In the genomic region with DNA sequence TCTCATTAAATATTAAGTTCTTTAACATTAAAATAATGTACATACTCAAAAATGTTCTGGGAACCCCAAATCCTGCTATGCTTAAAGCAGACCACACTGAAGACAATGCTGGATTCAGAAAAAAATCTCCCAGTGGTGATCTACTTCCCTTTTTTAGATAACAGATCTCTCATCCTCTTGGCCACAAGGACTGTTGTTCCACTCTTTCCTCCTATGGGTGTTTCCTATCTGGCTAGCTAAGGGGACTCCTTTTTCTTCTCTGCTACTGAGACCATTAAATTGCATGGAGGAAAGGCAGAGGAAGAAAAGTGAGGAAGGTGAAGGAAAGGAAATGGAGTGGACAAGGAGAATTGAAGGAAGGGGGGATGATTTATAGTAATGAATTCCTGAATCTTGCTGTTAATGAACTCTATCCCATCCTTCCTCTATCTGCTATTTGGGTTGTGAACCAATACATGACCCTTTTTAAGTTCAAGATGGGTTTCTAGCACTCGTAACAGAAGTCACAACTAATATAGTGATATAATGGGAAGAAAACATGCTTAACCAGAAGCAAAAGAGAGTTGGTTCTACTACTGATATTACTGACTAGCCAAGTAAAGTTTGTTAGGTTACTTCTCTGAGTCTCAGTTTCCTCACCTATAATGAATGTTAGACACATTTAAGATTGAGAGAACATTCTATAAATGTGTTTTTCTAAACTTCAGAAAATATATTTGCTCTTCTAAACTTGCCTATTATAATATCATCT, we compare ENCODE assay signal across 13 cellular contexts. TPM values are rescaled to one million over a fixed set of nuclear protein-coding genes. Genes with fewer than 3 reads are reported as not detected.
DNase-seq lines count a peak whose midpoint lies in the region; ATAC-seq and TF ChIP-seq lines count a peak whose summit lies in the region.
"Had no signal": no experiment of that assay in that cellular context is flagged by ENCODE, and none has a peak within 500 bp of the region (broad histone marks: within the 10 kb centered on the region; RNA-seq: fewer than 3 reads in every experiment).

No MANE protein-coding gene starts in this region.

- H3K36me3 Mint-ChIP-seq in activated CD8-positive, alpha-beta T cell treated with anti-CD3 and anti-CD28 coated beads for 36 hours (ENCODE audit: low read depth) = peaks cover 11% of the 10 kb centered on the region
- H3K36me3 Mint-ChIP-seq in activated CD8-positive, alpha-beta T cell treated with anti-CD3 and anti-CD28 coated beads, Interleukin-2, amount 10 ng/mL, durations not matched to agents 7 days and 5 days (ENCODE audit: low read depth) = peaks cover 12% of the 10 kb centered on the region

- no peak overlapping the region for H3K4me3 ChIP-seq in spleen
- H3K4me3 ChIP-seq: breast epithelium, SJCRH30, suprapubic skin had no signal

- H3K4me3 Mint-ChIP-seq in activated CD8-positive, alpha-beta T cell treated with anti-CD3 and anti-CD28 coated beads for 36 hours = no peak overlapping the region
- no peak overlapping the region for H3K4me3 Mint-ChIP-seq in activated CD8-positive, alpha-beta T cell treated with anti-CD3 and anti-CD28 coated beads, Interleukin-2, amount 10 ng/mL, durations not matched to agents 7 days and 5 days

- H3K36me3 ChIP-seq in spleen = peaks cover 0 to 47% (median 2%) of the 10 kb centered on the region in 6 donors
- H3K36me3 ChIP-seq: breast epithelium had no signal

- H3K9me3 ChIP-seq in spleen = no peaks in the 10 kb centered on the region
- H3K9me3 ChIP-seq: breast epithelium, SJCRH30, suprapubic skin had no signal

- peaks cover 18% of the 10 kb centered on the region for H3K4me1 Mint-ChIP-seq in activated CD8-positive, alpha-beta T cell treated with anti-CD3 and anti-CD28 coated beads for 36 hours (ENCODE audit: low read depth)
- H3K4me1 Mint-ChIP-seq in activated CD8-positive, alpha-beta T cell treated with anti-CD3 and anti-CD28 coated beads, Interleukin-2, amount 10 ng/mL, durations not matched to agents 7 days and 5 days (ENCODE audit: low read depth) = peaks cover 5% of the 10 kb centered on the region

- peak overlapping the region; percentile 4 for H3K27ac Mint-ChIP-seq in activated CD8-positive, alpha-beta T cell treated with anti-CD3 and anti-CD28 coated beads for 36 hours
- no peak overlapping the region for H3K27ac Mint-ChIP-seq in activated CD8-positive, alpha-beta T cell treated with anti-CD3 and anti-CD28 coated beads, Interleukin-2, amount 10 ng/mL, durations not matched to agents 7 days and 5 days

- H3K27me3 ChIP-seq in spleen (replicated peaks in 1 of 7) = no peaks in the 10 kb centered on the region
- H3K27me3 ChIP-seq: breast epithelium, SJCRH30, suprapubic skin had no signal

- H3K4me1 ChIP-seq in spleen = peaks cover 4 to 85% (median 57%) of the 10 kb centered on the region in 6 donors
- H3K4me1 ChIP-seq: breast epithelium, SJCRH30, suprapubic skin had no signal

- WGBS in spleen, 5 donors = 50 to 77% (median 70%) methylated on average over 1 of the region's 1 CpG

- peak overlapping the region in 7 of 8 donors; percentile 11 to 73 (median 53) for H3K27ac ChIP-seq in spleen
- H3K27ac ChIP-seq: breast epithelium, SJCRH30 had no signal

- CTCF ChIA-PET in activated CD8-positive, alpha-beta T cell treated with anti-CD3 and anti-CD28 coated beads for 36 hours (lab: Charles Lee) = no interaction called here
- CTCF ChIA-PET in activated CD8-positive, alpha-beta T cell treated with anti-CD3 and anti-CD28 coated beads, Interleukin-2, amount 10 ng/mL, durations not matched to agents 7 days and 5 days (lab: Charles Lee) = no interaction called here

- TF ChIP-seq CTCF in activated CD8-positive, alpha-beta T cell treated with anti-CD3 and anti-CD28 coated beads for 36 hours (IDR thresholded peaks at IDR 0.05) = no peak
- TF ChIP-seq CTCF in spleen (IDR thresholded peaks at IDR 0.05 in 8 of 11, conservative IDR thresholded peaks at IDR 0.05 in 3 of 11) = no peak

- no peak for ATAC-seq in activated CD8-positive, alpha-beta T cell treated with anti-CD3 and anti-CD28 coated beads for 36 hours
- no peak for ATAC-seq in activated CD8-positive, alpha-beta T cell treated with anti-CD3 and anti-CD28 coated beads, Interleukin-2, amount 10 ng/mL, durations not matched to agents 7 days and 5 days
- peak; percentile 64 for ATAC-seq in HG02759 (IDR thresholded peaks at IDR 0.05; ENCODE audit: unreplicated experiment)
- no peak for ATAC-seq in GM19023 (IDR thresholded peaks at IDR 0.05; ENCODE audit: unreplicated experiment)

- H3K9me3 Mint-ChIP-seq in activated CD8-positive, alpha-beta T cell treated with anti-CD3 and anti-CD28 coated beads for 36 hours = no peaks in the 10 kb centered on the region
- H3K9me3 Mint-ChIP-seq in activated CD8-positive, alpha-beta T cell treated with anti-CD3 and anti-CD28 coated beads, Interleukin-2, amount 10 ng/mL, durations not matched to agents 7 days and 5 days (ENCODE audit: insufficient read depth) = no peaks in the 10 kb centered on the region

- no peak for DNase-seq in activated CD8-positive, alpha-beta T cell treated with anti-CD3 and anti-CD28 coated beads for 36 hours
- DNase-seq in activated CD8-positive, alpha-beta T cell treated with anti-CD3 and anti-CD28 coated beads, Interleukin-2, amount 10 ng/mL, durations not matched to agents 7 days and 5 days = no peak
- DNase-seq in SKM-1 treated with dmso at 0.1 percent for 144 hours (lab: John Stamatoyannopoulos, UW; ENCODE audit: unreplicated experiment) (peak; percentile 56), spleen (no peak), activated gamma-delta T cell (lab: John Stamatoyannopoulos, UW) (no peak), NCI-H1048 (lab: John Stamatoyannopoulos, UW) (no peak)
- DNase-seq: activated effector memory CD4-positive, alpha-beta T cell treated with anti-CD3 and anti-CD28 coated beads, Interleukin-2, amount 50 U/mL, for 16 hours; posterior cingulate gyrus; SJCRH30 had no signal

- POLR2A ChIA-PET in activated CD8-positive, alpha-beta T cell treated with anti-CD3 and anti-CD28 coated beads for 36 hours (lab: Charles Lee) = no interaction called here
- POLR2A ChIA-PET in activated CD8-positive, alpha-beta T cell treated with anti-CD3 and anti-CD28 coated beads, Interleukin-2, amount 10 ng/mL, durations not matched to agents 7 days and 5 days (lab: Charles Lee) = no interaction called here

- no peak for TF ChIP-seq POLR2A in spleen (IDR thresholded peaks at IDR 0.05)

- H3K27me3 Mint-ChIP-seq in activated CD8-positive, alpha-beta T cell treated with anti-CD3 and anti-CD28 coated beads for 36 hours = no peaks in the 10 kb centered on the region
- H3K27me3 Mint-ChIP-seq in activated CD8-positive, alpha-beta T cell treated with anti-CD3 and anti-CD28 coated beads, Interleukin-2, amount 10 ng/mL, durations not matched to agents 7 days and 5 days (ENCODE audit: low read depth) = no peaks in the 10 kb centered on the region

- intact Hi-C loops in activated CD8-positive, alpha-beta T cell treated with anti-CD3 and anti-CD28 coated beads for 36 hours (cut with micrococcal nuclease) = no loop called here
- intact Hi-C loops in spleen (cut with DNase I; ENCODE audit: low total_unique reads) = no loop called here

RNA-seq across cellular contexts. Expression of gene PIK3C2A, which starts 53.2 kb away (rescaled TPM):
- 10 to 100 TPM; 24.1 to 29.3 TPM for total RNA-seq in activated CD8-positive, alpha-beta T cell treated with anti-CD3 and anti-CD28 coated beads for 36 hours
- total RNA-seq in activated CD8-positive, alpha-beta T cell treated with anti-CD3 and anti-CD28 coated beads, Interleukin-2, amount 10 ng/mL, durations not matched to agents 7 days and 5 days = 10 to 100 TPM; 21.5 to 24.9 TPM
- 10 to 100 TPM; 45.2 to 79.3 (median 69.8) TPM for total RNA-seq in spleen
- polyA plus RNA-seq in spleen = 1 to 10 TPM; 6.1 to 8.9 (median 6.1) TPM
